8 cellular contexts compared by ENCODE assay signal in genomic region chr20:49219091-49219923, GRCh38. TPM values are rescaled to one million over a fixed set of nuclear protein-coding genes. Genes with fewer than 3 reads are reported as not detected.
DNase-seq lines count a peak whose midpoint lies in the region; ATAC-seq lines count a peak whose summit lies in the region.

Gene DDX27 (plus strand): TSS chr20:49219416. CDS start chr20:49219449, 33 bp downstream.

- peaks cover 0 to 40% (median 14%) of the 10 kb centered on the region in 11 experiments; a peak in 9 of 22 replicates for H4K20me1 ChIP-seq in BLaER1 treated with 17β-estradiol and CSF1 and Interleukin-3, amounts not matched to agents 10 nM and 100 nM

- peak within 1 kb of the TSS; percentile 84 to 96 (median 87) for H3K9ac ChIP-seq in BLaER1 treated with 17β-estradiol and CSF1 and Interleukin-3, amounts not matched to agents 10 nM and 100 nM

- H3K36me3 Mint-ChIP-seq in dendritic cell treated with granulocyte-macrophage colony-stimulating factor and Interleukin-4, amounts not matched to agents 40 ng/mL and 50 ng/mL, for 4 days (ENCODE audit: low read depth): peaks cover 50% of the 10 kb centered on the region

- peak within 1 kb of the TSS; percentile 74 to 97 (median 86) for H3K4me3 ChIP-seq in BLaER1 treated with 17β-estradiol and CSF1 and Interleukin-3, amounts not matched to agents 10 nM and 100 nM

- DNase-seq in NCI-H748 treated with DMSO at 0.1 percent for 48 hours (lab: John Stamatoyannopoulos, UW) (peak; percentile 96), left lobe of liver (ENCODE audit: low spot score) (peak; percentile 99)
- peak; percentile 96 for DNase-seq in activated CD4-positive, alpha-beta T cell treated with anti-CD3 and anti-CD28 coated beads, Interleukin-2, amount 50 U/mL, for 24 hours (ENCODE audit: low read depth in 1 of 2, low spot score in 1 of 2)
- DNase-seq in stimulated activated CD4-positive, alpha-beta T cell treated with anti-CD3 and anti-CD28 coated beads, Interleukin-2, amount 100 ng/mL, for 4 hours (ENCODE audit: low read depth): peak; percentile 94

- peaks cover 30 to 42% (median 38%) of the 10 kb centered on the region in 11 experiments for H3K36me3 ChIP-seq in BLaER1 treated with 17β-estradiol and CSF1 and Interleukin-3, amounts not matched to agents 10 nM and 100 nM

- H3K9me3 ChIP-seq in BLaER1 treated with 17β-estradiol and CSF1 and Interleukin-3, amounts not matched to agents 10 nM and 100 nM (replicated peaks in 1 of 11): no peaks in the 10 kb centered on the region

- peak within 1 kb of the TSS; percentile 91 for H3K4me3 Mint-ChIP-seq in dendritic cell treated with granulocyte-macrophage colony-stimulating factor and Interleukin-4, amounts not matched to agents 40 ng/mL and 50 ng/mL, for 4 days

- ATAC-seq in GM19351 (IDR thresholded peaks at IDR 0.05; ENCODE audit: unreplicated experiment) (peak; percentile 91), HG03521 (IDR thresholded peaks at IDR 0.05; ENCODE audit: unreplicated experiment) (peak; percentile 97), left lobe of liver (peak; percentile 91)

- H3K27ac Mint-ChIP-seq in dendritic cell treated with granulocyte-macrophage colony-stimulating factor and Interleukin-4, amounts not matched to agents 40 ng/mL and 50 ng/mL, for 4 days: peak within 1 kb of the TSS; percentile 92

- peak within 1 kb of the TSS; percentile 88 to 98 (median 95) for H3K4me2 ChIP-seq in BLaER1 treated with 17β-estradiol and CSF1 and Interleukin-3, amounts not matched to agents 10 nM and 100 nM

- H3K27me3 ChIP-seq in BLaER1 treated with 17β-estradiol and CSF1 and Interleukin-3, amounts not matched to agents 10 nM and 100 nM: no peaks in the 10 kb centered on the region

- H3K27ac ChIP-seq in BLaER1 treated with 17β-estradiol and CSF1 and Interleukin-3, amounts not matched to agents 10 nM and 100 nM: peak within 1 kb of the TSS; percentile 70 to 96 (median 87)

- peaks cover 20 to 31% (median 22%) of the 10 kb centered on the region in 10 experiments for H3K4me1 ChIP-seq in BLaER1 treated with 17β-estradiol and CSF1 and Interleukin-3, amounts not matched to agents 10 nM and 100 nM

- intact Hi-C loops in dendritic cell treated with granulocyte-macrophage colony-stimulating factor and Interleukin-4, amounts not matched to agents 40 ng/mL and 50 ng/mL, for 4 days (cut with micrococcal nuclease): loop anchor here (1.0 to 10.0 kb wide), 3 partner anchors 11 to 55 kb away; partner anchors contain the start of gene STAU1

- H3K27me3 Mint-ChIP-seq in dendritic cell treated with granulocyte-macrophage colony-stimulating factor and Interleukin-4, amounts not matched to agents 40 ng/mL and 50 ng/mL, for 4 days: no peaks in the 10 kb centered on the region

- H3K4me1 Mint-ChIP-seq in dendritic cell treated with granulocyte-macrophage colony-stimulating factor and Interleukin-4, amounts not matched to agents 40 ng/mL and 50 ng/mL, for 4 days (ENCODE audit: low read depth): peaks cover 18% of the 10 kb centered on the region

- no peaks in the 10 kb centered on the region for H3K9me3 Mint-ChIP-seq in dendritic cell treated with granulocyte-macrophage colony-stimulating factor and Interleukin-4, amounts not matched to agents 40 ng/mL and 50 ng/mL, for 4 days

RNA-seq across cellular contexts. Expression of gene DDX27, which starts in this region (rescaled TPM):
- total RNA-seq in left lobe of liver: 8.4 TPM

Comparison
In these comparisons a context has a peak if more than half of its experiments do, and no peak if none do; other contexts are left out.
1. Peak in every context shown above with its lines: DNase-seq, ATAC-seq, H3K4me3 ChIP-seq and H3K27ac ChIP-seq.